1 cellular context compared by ENCODE assay signal in the genomic region with DNA sequence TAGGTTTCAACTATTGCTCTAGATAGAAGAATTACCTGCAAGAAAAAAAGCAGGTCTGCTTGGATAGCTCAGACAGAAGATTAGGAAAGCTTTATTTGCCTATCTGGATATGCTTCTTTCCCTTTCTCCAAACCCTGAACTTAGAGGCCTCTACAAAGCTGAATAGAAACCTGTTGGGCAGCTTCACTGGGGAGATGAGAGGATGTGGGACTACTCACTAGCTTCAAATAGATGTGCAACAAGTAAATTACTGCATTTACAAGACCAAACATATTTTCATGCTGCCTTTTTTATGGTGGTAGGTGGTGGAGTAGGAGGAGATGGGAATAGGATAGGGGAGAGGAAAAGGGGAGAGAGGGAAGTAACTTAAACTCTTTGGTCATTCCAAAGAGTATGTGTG.
TF ChIP-seq lines count a peak whose summit lies in the region.

No MANE protein-coding gene starts in this region.

TF ChIP-seq in IMR-90, 13 proteins besides CTCF, POLR2A, EP300 and RAD21:
- TF ChIP-seq, protein P1, sequence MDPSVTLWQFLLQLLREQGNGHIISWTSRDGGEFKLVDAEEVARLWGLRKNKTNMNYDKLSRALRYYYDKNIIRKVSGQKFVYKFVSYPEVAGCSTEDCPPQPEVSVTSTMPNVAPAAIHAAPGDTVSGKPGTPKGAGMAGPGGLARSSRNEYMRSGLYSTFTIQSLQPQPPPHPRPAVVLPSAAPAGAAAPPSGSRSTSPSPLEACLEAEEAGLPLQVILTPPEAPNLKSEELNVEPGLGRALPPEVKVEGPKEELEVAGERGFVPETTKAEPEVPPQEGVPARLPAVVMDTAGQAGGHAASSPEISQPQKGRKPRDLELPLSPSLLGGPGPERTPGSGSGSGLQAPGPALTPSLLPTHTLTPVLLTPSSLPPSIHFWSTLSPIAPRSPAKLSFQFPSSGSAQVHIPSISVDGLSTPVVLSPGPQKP (IDR thresholded peaks at IDR 0.05; ENCODE audit: borderline replicate concordance, low read depth, low read length): no peak
- TF ChIP-seq CHD1 (IDR thresholded peaks at IDR 0.05; ENCODE audit: low read depth, low read length) (no peak), SMC3 (IDR thresholded peaks at IDR 0.05; ENCODE audit: low read depth, low read length) (no peak), RCOR1 (IDR thresholded peaks at IDR 0.05; ENCODE audit: insufficient replicate concordance, low read length) (no peak), NFE2L2 (IDR thresholded peaks at IDR 0.05; ENCODE audit: low read depth, low read length) (no peak), RFX5 (IDR thresholded peaks at IDR 0.05; ENCODE audit: low read depth, low read length) (no peak), FOS (IDR thresholded peaks at IDR 0.05; ENCODE audit: low read depth, low read length) (no peak), MXI1 (IDR thresholded peaks at IDR 0.05; ENCODE audit: borderline replicate concordance, low read depth, low read length) (no peak), BHLHE40 (IDR thresholded peaks at IDR 0.05; ENCODE audit: low read depth, low read length) (no peak), MAZ (IDR thresholded peaks at IDR 0.05; ENCODE audit: borderline replicate concordance, low read depth, low read length) (no peak), MAFK (IDR thresholded peaks at IDR 0.05; ENCODE audit: low read depth, low read length) (no peak), CEBPB (IDR thresholded peaks at IDR 0.05; ENCODE audit: low read depth, low read length) (no peak)
- TF ChIP-seq, protein P2, sequence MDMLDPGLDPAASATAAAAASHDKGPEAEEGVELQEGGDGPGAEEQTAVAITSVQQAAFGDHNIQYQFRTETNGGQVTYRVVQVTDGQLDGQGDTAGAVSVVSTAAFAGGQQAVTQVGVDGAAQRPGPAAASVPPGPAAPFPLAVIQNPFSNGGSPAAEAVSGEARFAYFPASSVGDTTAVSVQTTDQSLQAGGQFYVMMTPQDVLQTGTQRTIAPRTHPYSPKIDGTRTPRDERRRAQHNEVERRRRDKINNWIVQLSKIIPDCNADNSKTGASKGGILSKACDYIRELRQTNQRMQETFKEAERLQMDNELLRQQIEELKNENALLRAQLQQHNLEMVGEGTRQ (IDR thresholded peaks at IDR 0.05; ENCODE audit: low read depth, low read length): no peak
